In genomic region chr12:68001486-68002466, GRCh38 we compare ENCODE assay signal across 10 cellular contexts. TPM values are rescaled to one million over a fixed set of nuclear protein-coding genes. Genes with fewer than 3 reads are reported as not detected.
DNase-seq lines count a peak whose midpoint lies in the region; ATAC-seq, FAIRE-seq and TF ChIP-seq lines count a peak whose summit lies in the region.
"Had no signal": no experiment of that assay in that cellular context is flagged by ENCODE, and none has a peak within 500 bp of the region (broad histone marks: within the 10 kb centered on the region; RNA-seq: fewer than 3 reads in every experiment).

No MANE protein-coding gene starts in this region.

- 81% methylated on average over 11 of the region's 11 CpGs for WGBS in right cardiac atrium

- H2AFZ ChIP-seq in astrocyte (ENCODE audit: low read depth, low read length): no peak overlapping the region
- H2AFZ ChIP-seq in neural progenitor cell (replicated peaks): peak overlapping the region; percentile 62

- H3K27me3 Mint-ChIP-seq in astrocyte (ENCODE audit: low read depth, unreplicated experiment): no peaks in the 10 kb centered on the region
- H3K27me3 Mint-ChIP-seq in neural progenitor cell (ENCODE audit: insufficient read depth, low read depth): peaks cover 5% of the 10 kb centered on the region
- H3K27me3 Mint-ChIP-seq: CD4-positive, alpha-beta memory T cell had no signal

- H3K4me2 ChIP-seq in astrocyte (ENCODE audit: low read length): no peak overlapping the region
- H3K4me2 ChIP-seq in neural progenitor cell: no peak overlapping the region

- H3K36me3 Mint-ChIP-seq in astrocyte (ENCODE audit: low read depth, unreplicated experiment): no peaks in the 10 kb centered on the region
- H3K36me3 Mint-ChIP-seq in neural progenitor cell: no peaks in the 10 kb centered on the region

- no peaks in the 10 kb centered on the region for H3K27me3 ChIP-seq in astrocyte (ENCODE audit: insufficient read depth, low read length)
- H3K27me3 ChIP-seq in neural progenitor cell: no peaks in the 10 kb centered on the region
- H3K27me3 ChIP-seq in right cardiac atrium (ENCODE audit: control insufficient read depth, insufficient read depth): no peaks in the 10 kb centered on the region

- no peaks in the 10 kb centered on the region for H4K20me1 ChIP-seq in astrocyte (ENCODE audit: insufficient read depth, low read length)
- no peaks in the 10 kb centered on the region for H4K20me1 ChIP-seq in neural progenitor cell (ENCODE audit: low read depth)

- peak; percentile 39 for TF ChIP-seq CTCF in astrocyte (IDR thresholded peaks at IDR 0.05; ENCODE audit: insufficient read depth, low read depth, low read length)
- TF ChIP-seq CTCF in neural progenitor cell (IDR thresholded peaks at IDR 0.05): peak; percentile 65

- H3K27ac ChIP-seq in astrocyte (ENCODE audit: low read depth, low read length) (no peak overlapping the region), neural progenitor cell (no peak overlapping the region), right cardiac atrium (ENCODE audit: low read length) (no peak overlapping the region)

- no peaks in the 10 kb centered on the region for H3K4me1 ChIP-seq in astrocyte (ENCODE audit: insufficient read depth, low read length)
- H3K4me1 ChIP-seq in neural progenitor cell: peaks cover 9% of the 10 kb centered on the region
- no peaks in the 10 kb centered on the region for H3K4me1 ChIP-seq in right cardiac atrium (ENCODE audit: control insufficient read depth, insufficient read depth, low read length)

- no peaks in the 10 kb centered on the region for H3K4me1 Mint-ChIP-seq in astrocyte (ENCODE audit: low read depth, unreplicated experiment)
- peaks cover 4% of the 10 kb centered on the region for H3K4me1 Mint-ChIP-seq in neural progenitor cell

- H3K79me2 ChIP-seq in astrocyte (ENCODE audit: insufficient read depth, low read length): no peaks in the 10 kb centered on the region
- no peaks in the 10 kb centered on the region for H3K79me2 ChIP-seq in neural progenitor cell (ENCODE audit: low read depth)

- H3K4me3 ChIP-seq in astrocyte (ENCODE audit: insufficient read depth, low read depth, low read length) (no peak overlapping the region), neural progenitor cell (no peak overlapping the region), right cardiac atrium (ENCODE audit: low read length) (no peak overlapping the region)

- H3K27ac Mint-ChIP-seq in astrocyte (ENCODE audit: unreplicated experiment) (no peak overlapping the region), neural progenitor cell (no peak overlapping the region)
- H3K27ac Mint-ChIP-seq: CD4-positive, alpha-beta memory T cell had no signal

- H3K9me3 ChIP-seq in astrocyte (ENCODE audit: insufficient read depth, low read depth, low read length) (no peaks in the 10 kb centered on the region), neural progenitor cell (ENCODE audit: low read depth) (no peaks in the 10 kb centered on the region), right cardiac atrium (ENCODE audit: control insufficient read depth, low read length) (no peaks in the 10 kb centered on the region)

- H3F3A ChIP-seq in neural progenitor cell (ENCODE audit: low read depth): peaks cover 6% of the 10 kb centered on the region

- H3K36me3 ChIP-seq in astrocyte (ENCODE audit: insufficient read depth, low read length) (no peaks in the 10 kb centered on the region), neural progenitor cell (no peaks in the 10 kb centered on the region)

- H3K4me3 Mint-ChIP-seq in astrocyte (ENCODE audit: unreplicated experiment) (no peak overlapping the region), neural progenitor cell (no peak overlapping the region)
- H3K4me3 Mint-ChIP-seq: CD4-positive, alpha-beta memory T cell had no signal

- no peak for ATAC-seq in GM21515 (IDR thresholded peaks at IDR 0.05; ENCODE audit: unreplicated experiment)
- no peak for ATAC-seq in right cardiac atrium

- H3K9me3 Mint-ChIP-seq in astrocyte (ENCODE audit: unreplicated experiment) (peaks cover 4% of the 10 kb centered on the region), neural progenitor cell (peaks cover 2% of the 10 kb centered on the region)
- H3K9me3 Mint-ChIP-seq: CD4-positive, alpha-beta memory T cell had no signal

- intact Hi-C loops in right cardiac atrium (cut with DNase I): no loop called here

- H3K9ac ChIP-seq in astrocyte (ENCODE audit: low read length) (no peak overlapping the region), neural progenitor cell (no peak overlapping the region)

- no peak for TF ChIP-seq POLR2A in GM12891 (IDR thresholded peaks at IDR 0.05; ENCODE audit: low read depth, low read length)

- FAIRE-seq in astrocyte (lab: Jason Lieb, UNC) (peak; percentile 23), GM12891 (lab: Jason Lieb, UNC) (no peak)

- peak; percentile 2 for DNase-seq in NCI-H2196 (lab: John Stamatoyannopoulos, UW; ENCODE audit: unreplicated experiment)
- no peak for DNase-seq in NCI-H2196 treated with DMSO at 0.1 percent for 48 hours (lab: John Stamatoyannopoulos, UW; ENCODE audit: unreplicated experiment)
- DNase-seq in Kasumi-1 (lab: John Stamatoyannopoulos, UW): peak; percentile 22 to 45
- DNase-seq in astrocyte (ENCODE audit: low read depth): no peak
- peak; percentile 41 for DNase-seq in neural progenitor cell (ENCODE audit: low spot score)
- DNase-seq in GM12891 (ENCODE audit: insufficient read length, low spot score): no peak
- no peak for DNase-seq in right cardiac atrium

TF ChIP-seq in GM12891, 5 proteins besides CTCF, POLR2A, EP300 and RAD21:
- no peak for TF ChIP-seq SPI1 (IDR thresholded peaks at IDR 0.05; ENCODE audit: low read depth, low read length)
- no peak for TF ChIP-seq PAX5 (IDR thresholded peaks at IDR 0.05; ENCODE audit: insufficient read depth, low read length, severe bottlenecking)
- no peak for TF ChIP-seq TAF1 (IDR thresholded peaks at IDR 0.05; ENCODE audit: low read depth, low read length)
- TF ChIP-seq POLR2AphosphoS5 (IDR thresholded peaks at IDR 0.05; ENCODE audit: low read depth, low read length): no peak

RNA-seq across cellular contexts. Expression of gene IFNG-AS1, which starts 12.5 kb away (rescaled TPM):
- not detected in 2 replicates for total RNA-seq in astrocyte
- not detected in 2 replicates for total RNA-seq in neural progenitor cell (ENCODE audit: low replicate concordance)
- 0.78 TPM for polyA plus RNA-seq in GM12891 (2012; ENCODE audit: low read depth, missing spikeins)
- 1 to 10 TPM in 1 of 4 donors, under 1 TPM in 2, not detected in 1; 0.80 to 1.4 (median 0.93) TPM for total RNA-seq in right cardiac atrium
- polyA plus RNA-seq in right cardiac atrium: 0.79 TPM
- polyA plus RNA-seq: esophagus had no signal

Comparison
In these comparisons a context has a peak if more than half of its experiments do, and no peak if none do; other contexts are left out.
1. DNase-seq: peak in NCI-H2196 (single experiment), Kasumi-1 (2 of 2) and neural progenitor cell (single experiment); none in NCI-H2196 treated with DMSO at 0.1 percent for 48 hours (single experiment), astrocyte (single experiment), GM12891 (single experiment) and right cardiac atrium (0 of 3).